ENCODE assay signal across 20 cellular contexts in the genomic region with DNA sequence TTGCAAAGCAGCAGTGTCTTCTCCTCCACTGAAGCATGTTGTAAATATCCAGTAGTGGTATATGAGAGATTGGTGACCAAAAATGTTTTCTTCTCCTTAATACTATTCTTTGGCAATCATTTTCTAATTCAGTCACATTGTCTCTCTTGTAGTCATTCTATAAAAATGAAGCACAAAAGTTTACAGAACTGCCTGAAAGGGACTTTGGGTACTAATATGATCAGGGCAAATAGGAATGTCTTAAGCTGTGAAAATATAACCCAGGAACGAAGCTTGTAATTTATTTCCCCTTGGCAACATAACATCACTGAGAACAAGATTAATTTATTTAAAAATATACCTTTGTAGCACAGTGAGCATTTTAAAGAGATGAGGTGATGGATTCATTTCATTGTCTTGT. TPM values are rescaled to one million over a fixed set of nuclear protein-coding genes. Genes with fewer than 3 reads are reported as not detected.
DNase-seq lines count a peak whose midpoint lies in the region; ATAC-seq and TF ChIP-seq lines count a peak whose summit lies in the region.
"Had no signal": no experiment of that assay in that cellular context is flagged by ENCODE, and none has a peak within 500 bp of the region (broad histone marks: within the 10 kb centered on the region; RNA-seq: fewer than 3 reads in every experiment).

No MANE protein-coding gene starts in this region.

- peak overlapping the region; percentile 70 for H3K27ac Mint-ChIP-seq in activated naive CD4-positive, alpha-beta T cell treated with anti-CD3 and anti-CD28 coated beads, Interleukin-2, amount 50 U/mL, for 24 hours
- H3K27ac Mint-ChIP-seq in activated naive CD4-positive, alpha-beta T cell treated with anti-CD3 and anti-CD28 coated beads, Interleukin-2, amount 50 U/mL, for 72 hours: no peak overlapping the region
- peak overlapping the region in 8 of 9 donors; percentile 3 to 78 (median 39) for H3K27ac Mint-ChIP-seq in naive thymus-derived CD4-positive, alpha-beta T cell
- H3K27ac Mint-ChIP-seq: activated CD4-positive, alpha-beta T cell treated with anti-CD3 and anti-CD28 coated beads, Interleukin-2, amount 10 ng/mL, durations not matched to agents 24 days and 14 days had no signal

- CTCF ChIA-PET in naive thymus-derived CD4-positive, alpha-beta T cell (lab: Charles Lee): interaction anchor here (1.3 kb wide), 1 partner anchor 1112 kb away, joined by 5 read pairs; no protein-coding TSS in a partner anchor

- TF ChIP-seq CTCF in choroid plexus epithelial cell (conservative IDR thresholded peaks at IDR 0.05; ENCODE audit: low read depth, low read length): no peak

- no peak for ATAC-seq in activated naive CD4-positive, alpha-beta T cell treated with anti-CD3 and anti-CD28 coated beads, Interleukin-2, amount 50 U/mL, for 72 hours
- no peak for ATAC-seq in naive thymus-derived CD4-positive, alpha-beta T cell
- ATAC-seq in GM21515 (IDR thresholded peaks at IDR 0.05; ENCODE audit: unreplicated experiment): no peak
- ATAC-seq: body of pancreas had no signal

- no peaks in the 10 kb centered on the region for H3K27me3 ChIP-seq in naive thymus-derived CD4-positive, alpha-beta T cell (ENCODE audit: control insufficient read depth in 2 of 2, insufficient read depth in 2 of 2, low read length in 2 of 2)
- H3K27me3 ChIP-seq: body of pancreas, esophagus squamous epithelium, testis had no signal

- POLR2A ChIA-PET in naive thymus-derived CD4-positive, alpha-beta T cell (lab: Charles Lee): no interaction called here

- no peaks in the 10 kb centered on the region for H3K36me3 ChIP-seq in naive thymus-derived CD4-positive, alpha-beta T cell (ENCODE audit: control insufficient read depth in 2 of 3, insufficient read depth in 3 of 3, low read length in 3 of 3)
- H3K36me3 ChIP-seq: esophagus squamous epithelium had no signal

- H3K4me3 ChIP-seq in choroid plexus epithelial cell (ENCODE audit: low read depth, low read length): no peak overlapping the region
- H3K4me3 ChIP-seq in naive thymus-derived CD4-positive, alpha-beta T cell (ENCODE audit: low read length): no peak overlapping the region
- H3K4me3 ChIP-seq: body of pancreas, esophagus squamous epithelium, K562, testis had no signal

- peaks cover 69% of the 10 kb centered on the region for H3K4me1 Mint-ChIP-seq in activated naive CD4-positive, alpha-beta T cell treated with anti-CD3 and anti-CD28 coated beads, Interleukin-2, amount 50 U/mL, for 24 hours
- H3K4me1 Mint-ChIP-seq in naive thymus-derived CD4-positive, alpha-beta T cell: peaks cover 15 to 75% (median 56%) of the 10 kb centered on the region in 7 donors

- H3K27ac ChIP-seq in naive thymus-derived CD4-positive, alpha-beta T cell (ENCODE audit: low read depth, low read length): no peak overlapping the region
- H3K27ac ChIP-seq: body of pancreas, esophagus squamous epithelium, testis had no signal

- peaks cover 0 to 8% of the 10 kb centered on the region in 2 donors for H3K4me1 ChIP-seq in naive thymus-derived CD4-positive, alpha-beta T cell (ENCODE audit: control insufficient read depth in 2 of 2, insufficient read depth in 2 of 2, low read length in 2 of 2)
- H3K4me1 ChIP-seq: testis had no signal

- intact Hi-C loops in naive thymus-derived CD4-positive, alpha-beta T cell (cut with micrococcal nuclease): loop anchor here (5.0 to 10.0 kb wide), 5 partner anchors 226 to 1283 kb away; no protein-coding TSS in a partner anchor

- H3K9me3 ChIP-seq in naive thymus-derived CD4-positive, alpha-beta T cell (ENCODE audit: control insufficient read depth in 2 of 3, low read length in 3 of 3): no peaks in the 10 kb centered on the region
- H3K9me3 ChIP-seq: body of pancreas, esophagus squamous epithelium, testis had no signal

- H3K36me3 Mint-ChIP-seq in activated naive CD4-positive, alpha-beta T cell treated with anti-CD3 and anti-CD28 coated beads, Interleukin-2, amount 50 U/mL, for 24 hours: peaks cover 5% of the 10 kb centered on the region
- peaks cover 0 to 5% of the 10 kb centered on the region in 2 donors for H3K36me3 Mint-ChIP-seq in activated naive CD4-positive, alpha-beta T cell treated with anti-CD3 and anti-CD28 coated beads, Interleukin-2, amount 50 U/mL, for 72 hours
- peaks cover 0 to 15% (median 4%) of the 10 kb centered on the region in 5 donors for H3K36me3 Mint-ChIP-seq in naive thymus-derived CD4-positive, alpha-beta T cell

- no peaks in the 10 kb centered on the region for H3K9me3 Mint-ChIP-seq in activated naive CD4-positive, alpha-beta T cell treated with anti-CD3 and anti-CD28 coated beads, Interleukin-2, amount 50 U/mL, for 24 hours
- no peaks in the 10 kb centered on the region for H3K9me3 Mint-ChIP-seq in activated naive CD4-positive, alpha-beta T cell treated with anti-CD3 and anti-CD28 coated beads, Interleukin-2, amount 50 U/mL, for 72 hours
- H3K9me3 Mint-ChIP-seq in naive thymus-derived CD4-positive, alpha-beta T cell: peaks cover 0 to 1% (median 0%) of the 10 kb centered on the region in 11 donors
- H3K9me3 Mint-ChIP-seq: activated CD4-positive, alpha-beta T cell treated with anti-CD3 and anti-CD28 coated beads, Interleukin-2, amount 10 ng/mL, durations not matched to agents 24 days and 14 days had no signal

- H3K27me3 Mint-ChIP-seq in activated naive CD4-positive, alpha-beta T cell treated with anti-CD3 and anti-CD28 coated beads, Interleukin-2, amount 50 U/mL, for 24 hours: no peaks in the 10 kb centered on the region
- H3K27me3 Mint-ChIP-seq in naive thymus-derived CD4-positive, alpha-beta T cell: no peaks in the 10 kb centered on the region
- H3K27me3 Mint-ChIP-seq: activated CD4-positive, alpha-beta T cell treated with anti-CD3 and anti-CD28 coated beads, Interleukin-2, amount 10 ng/mL, durations not matched to agents 24 days and 14 days had no signal

- no peak for DNase-seq in activated naive CD4-positive, alpha-beta T cell treated with anti-CD3 and anti-CD28 coated beads, Interleukin-2, amount 50 U/mL, for 72 hours (ENCODE audit: low spot score in 2 of 2)
- DNase-seq in choroid plexus epithelial cell (ENCODE audit: low read depth): peak; percentile 10
- no peak for DNase-seq in naive thymus-derived CD4-positive, alpha-beta T cell
- peak; percentile 50 for DNase-seq in superior temporal gyrus (ENCODE audit: extremely low spot score)
- no peak for DNase-seq in T-helper 1 cell
- DNase-seq in stimulated activated CD4-positive, alpha-beta T cell treated with anti-CD3 and anti-CD28 coated beads, Interleukin-4, amount 100 ng/mL, for 1 hour: no peak
- DNase-seq: activated CD4-positive, alpha-beta T cell treated with anti-CD3 and anti-CD28 coated beads, Interleukin-2, amount 10 ng/mL, durations not matched to agents 24 days and 14 days; activated CD8-positive, alpha-beta memory T cell treated with anti-CD3 and anti-CD28 coated beads, Interleukin-2, amount 50 U/mL, for 4 hours; activated naive CD4-positive, alpha-beta T cell treated with Interleukin-2 at 50 U/mL for 16 hours; body of pancreas; esophagus squamous epithelium; head of caudate nucleus; NCI-H2081 treated with DMSO at 0.1 percent for 48 hours; NCI-H510A treated with DMSO at 0.1 percent for 48 hours; RPMI8226; small intestine; testis had no signal

- H3K4me3 Mint-ChIP-seq in activated naive CD4-positive, alpha-beta T cell treated with anti-CD3 and anti-CD28 coated beads, Interleukin-2, amount 50 U/mL, for 24 hours: no peak overlapping the region
- H3K4me3 Mint-ChIP-seq in naive thymus-derived CD4-positive, alpha-beta T cell: no peak overlapping the region
- H3K4me3 Mint-ChIP-seq: activated CD4-positive, alpha-beta T cell treated with anti-CD3 and anti-CD28 coated beads, Interleukin-2, amount 10 ng/mL, durations not matched to agents 24 days and 14 days had no signal

RNA-seq across cellular contexts. Expression of gene B3GALT2, which starts 4.9 kb away (rescaled TPM):
- total RNA-seq in activated naive CD4-positive, alpha-beta T cell treated with anti-CD3 and anti-CD28 coated beads, Interleukin-2, amount 50 U/mL, for 72 hours: not detected
- 1 to 10 TPM in 1 of 5 experiments, under 1 TPM in 3, not detected in 1; 0.27 to 3.2 (median 0.59) TPM for total RNA-seq in naive thymus-derived CD4-positive, alpha-beta T cell
- polyA plus RNA-seq in naive thymus-derived CD4-positive, alpha-beta T cell: under 1 TPM; 0.07 to 0.10 TPM
- total RNA-seq: K562 had no signal

RNA-seq across cellular contexts. Expression of gene CDC73, which starts 59.7 kb away (rescaled TPM):
- total RNA-seq in activated naive CD4-positive, alpha-beta T cell treated with anti-CD3 and anti-CD28 coated beads, Interleukin-2, amount 50 U/mL, for 72 hours: 10 to 100 TPM; 36.0 to 56.4 TPM
- total RNA-seq in naive thymus-derived CD4-positive, alpha-beta T cell: 10 to 100 TPM; 57.6 to 65.0 (median 58.8) TPM
- polyA plus RNA-seq in naive thymus-derived CD4-positive, alpha-beta T cell: 10 to 100 TPM; 60.4 to 64.7 TPM

Comparison
In these comparisons a context has a peak if more than half of its experiments do, and no peak if none do; other contexts are left out.
1. H3K27ac Mint-ChIP-seq: peak in activated naive CD4-positive, alpha-beta T cell treated with anti-CD3 and anti-CD28 coated beads, Interleukin-2, amount 50 U/mL, for 24 hours (single experiment) and naive thymus-derived CD4-positive, alpha-beta T cell (8 of 9); none in activated naive CD4-positive, alpha-beta T cell treated with anti-CD3 and anti-CD28 coated beads, Interleukin-2, amount 50 U/mL, for 72 hours (0 of 2).
2. DNase-seq: peak in choroid plexus epithelial cell (single experiment) and superior temporal gyrus (single experiment); none in activated naive CD4-positive, alpha-beta T cell treated with anti-CD3 and anti-CD28 coated beads, Interleukin-2, amount 50 U/mL, for 72 hours (0 of 2), naive thymus-derived CD4-positive, alpha-beta T cell (0 of 9), T-helper 1 cell (0 of 5) and stimulated activated CD4-positive, alpha-beta T cell treated with anti-CD3 and anti-CD28 coated beads, Interleukin-4, amount 100 ng/mL, for 1 hour (single experiment).